In genomic region chr1:241627453-241628329, GRCh38 we compare ENCODE assay signal across 8 cellular contexts. TPM values are rescaled to one million over a fixed set of nuclear protein-coding genes. Genes with fewer than 3 reads are reported as not detected.
DNase-seq lines count a peak whose midpoint lies in the region; ATAC-seq and TF ChIP-seq lines count a peak whose summit lies in the region.

No MANE protein-coding gene starts in this region.

- no peak overlapping the region for H2AFZ ChIP-seq in PC-3 (ENCODE audit: low read length)

- H3K79me2 ChIP-seq in PC-3 (ENCODE audit: low read length) = 0 out of 2 replicates have a peak, but pooled peaks cover 13% of the 10 kb centered on the region

- no peaks in the 10 kb centered on the region for H3K27me3 ChIP-seq in PC-3 (ENCODE audit: low read length)
- H3K27me3 ChIP-seq in left lung = no peaks in the 10 kb centered on the region

- H3K9me2 ChIP-seq in PC-3 (replicated peaks; ENCODE audit: low read length) = no peaks in the 10 kb centered on the region

- no peaks in the 10 kb centered on the region for H4K20me1 ChIP-seq in PC-3 (ENCODE audit: low read length)

- H3K9ac ChIP-seq in PC-3 (ENCODE audit: low read length) = no peak overlapping the region

- ATAC-seq in GM19328 (IDR thresholded peaks at IDR 0.05; ENCODE audit: unreplicated experiment) (peak; percentile 78), HG03196 (IDR thresholded peaks at IDR 0.05; ENCODE audit: unreplicated experiment) (peak; percentile 75), PC-3 (peak; percentile 66), left lung (peak; percentile 81)

- no peak overlapping the region for H3K4me3 ChIP-seq in PC-3 (ENCODE audit: low read length)
- no peak overlapping the region for H3K4me3 ChIP-seq in astrocyte of the spinal cord (ENCODE audit: low read depth, low read length)
- H3K4me3 ChIP-seq in left lung = no peak overlapping the region

- peaks cover 7% of the 10 kb centered on the region; the same call in 1 of the 2 replicates for H3K36me3 ChIP-seq in PC-3 (ENCODE audit: low read depth, low read length)
- H3K36me3 ChIP-seq in left lung = no peaks in the 10 kb centered on the region

- in situ Hi-C loops in astrocyte of the spinal cord (cut with HindIII; ENCODE audit: low sequenced_read_pairs) = no loop called here

- H3K27ac ChIP-seq in PC-3 (ENCODE audit: low read length) (0 out of 2 replicates have a peak overlapping the region, but pooled peaks have one; percentile 0), left lung (peak overlapping the region in 1 of 2 donors; percentile 21)

- H3K9me3 ChIP-seq in PC-3 (ENCODE audit: low read length) (no peaks in the 10 kb centered on the region), left lung (no peaks in the 10 kb centered on the region)

- TF ChIP-seq CTCF in PC-3 (conservative IDR thresholded peaks at IDR 0.05; ENCODE audit: low read depth, low read length) (peak; percentile 98), astrocyte of the spinal cord (IDR thresholded peaks at IDR 0.05; ENCODE audit: low read depth, low read length) (peak; percentile 73), left lung (IDR thresholded peaks at IDR 0.05) (peak in 1 of 2 donors; percentile 34)

- BruUV-seq in PC-3 (replicated peaks; lab: Mats Ljungman, UMichigan) = no TSS peak

- intact Hi-C loops in PC-3 (cut with micrococcal nuclease) = loop anchor here (1.0 to 5.0 kb wide), 8 partner anchors 16 to 740 kb away; no protein-coding TSS in a partner anchor
- intact Hi-C loops in left lung (cut with DNase I) = loop anchor here in 1 of 2 donors (10.0 kb wide), 1 partner anchor 93 kb away; the partner anchor contains the start of gene KMO

- CTCF ChIA-PET in PC-3 (lab: Charles Lee) = interaction anchor here (0.5 to 2.0 kb wide), 6 partner anchors 10 to 127 kb away, joined by 3 to 26 read pairs (median 3); no protein-coding TSS in a partner anchor

- POLR2A ChIA-PET in PC-3 (lab: Charles Lee; ENCODE audit: unreplicated experiment) = no interaction called here

- DNase-seq in NCI-H1417 (lab: John Stamatoyannopoulos, UW) (peak in 2 of 3 experiments; percentile 16 to 55), NCI-H1417 treated with DMSO at 0.1 percent for 48 hours (lab: John Stamatoyannopoulos, UW) (no peak), PC-3 (peak; percentile 97), astrocyte of the spinal cord (ENCODE audit: low read depth, low spot score) (peak; percentile 87), left lung (no peak), COLO829 (ENCODE audit: low spot score) (no peak)

- 0 out of 2 replicates have a peak overlapping the region, but pooled peaks have one; percentile 1 for H3K4me2 ChIP-seq in PC-3 (ENCODE audit: low read length)

- H3F3A ChIP-seq in PC-3 (ENCODE audit: low read length, unreplicated experiment) = no peaks in the 10 kb centered on the region

- H3K4me1 ChIP-seq in PC-3 (ENCODE audit: insufficient read depth, low read length) = peaks cover 33% of the 10 kb centered on the region
- peaks cover 0 to 8% of the 10 kb centered on the region in 2 donors for H3K4me1 ChIP-seq in left lung

RNA-seq across cellular contexts. Expression of gene CHML, which starts 12.5 kb away (rescaled TPM):
- total RNA-seq in PC-3 (2014; rRNA removed) = 54.5 and 68.6 TPM in 2 replicates
- total RNA-seq in left lung = 10 to 100 TPM in 1 of 2 donors, 1 to 10 TPM in 1; 9.8 to 13.5 TPM

RNA-seq across cellular contexts. Expression of gene OPN3, which starts 12.5 kb away (rescaled TPM):
- total RNA-seq in PC-3 (2014; rRNA removed) = 44.8 and 45.5 TPM in 2 replicates
- total RNA-seq in left lung = 10 to 100 TPM; 16.9 to 27.3 TPM

RNA-seq across cellular contexts. Expression of gene WDR64, which starts 24.4 kb away (rescaled TPM):
- total RNA-seq in PC-3 (2014; rRNA removed) (not detected in 2 replicates), left lung (not detected)

Comparison
In these comparisons a context has a peak if more than half of its experiments do, and no peak if none do; other contexts are left out.
1. DNase-seq: peak in NCI-H1417 (2 of 3), PC-3 (single experiment) and astrocyte of the spinal cord (single experiment); none in NCI-H1417 treated with DMSO at 0.1 percent for 48 hours (single experiment), left lung (0 of 2) and COLO829 (single experiment).
2. Peak in every context shown above with its lines, with median percentiles within 50 percentile points of each other: ATAC-seq.